8 cellular contexts compared by ENCODE assay signal in the genomic region with DNA sequence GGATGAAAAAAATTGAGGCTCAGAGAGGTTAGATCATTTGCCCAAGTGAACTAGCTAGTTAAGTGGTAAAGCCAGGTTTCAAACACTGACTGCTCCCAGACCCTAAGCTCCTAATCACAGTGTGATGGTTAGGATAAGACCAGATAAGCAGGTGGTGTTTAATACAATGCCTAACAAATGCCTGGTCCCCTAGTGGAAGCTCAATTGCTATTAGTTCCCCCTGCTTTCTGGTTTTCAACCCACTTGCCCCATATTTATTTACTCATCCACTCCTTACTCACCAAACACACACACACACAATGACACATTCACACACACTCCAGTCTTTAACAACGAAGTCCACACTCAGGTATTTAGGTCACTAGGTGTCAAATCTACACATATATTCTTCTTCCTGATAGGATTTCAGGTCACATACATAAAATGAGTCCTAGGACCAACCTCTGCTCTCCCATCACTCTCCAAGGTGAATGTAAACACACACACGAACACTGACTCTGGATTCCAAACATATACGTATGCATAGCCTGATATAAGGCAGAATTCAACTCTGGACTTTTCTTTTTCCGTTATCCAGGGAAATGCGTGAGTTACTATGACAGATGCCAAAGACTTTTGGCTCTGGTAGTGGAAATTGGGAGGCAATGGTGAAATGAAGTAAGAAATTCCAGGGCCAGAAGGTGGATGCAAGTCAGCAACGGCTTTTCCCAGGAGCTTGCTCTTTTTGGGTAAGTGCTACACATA.
DNase-seq lines count a peak whose midpoint lies in the region; ATAC-seq and TF ChIP-seq lines count a peak whose summit lies in the region.

No MANE protein-coding gene starts in this region.

- H3K4me1 ChIP-seq in liver (ENCODE audit: control insufficient read depth in 4 of 4, insufficient read depth in 4 of 4, low read length in 3 of 4): peaks cover 0 to 13% (median 12%) of the 10 kb centered on the region in 4 donors
- H3K4me1 ChIP-seq in upper lobe of right lung: peaks cover 15% of the 10 kb centered on the region

- H3K36me3 ChIP-seq in liver (ENCODE audit: control insufficient read depth in 4 of 4, insufficient read depth in 3 of 4, low read depth in 1 of 4, low read length in 3 of 4): no peaks in the 10 kb centered on the region
- H3K36me3 ChIP-seq in upper lobe of right lung: no peaks in the 10 kb centered on the region

- CTCF ChIA-PET in GM10248 (lab: Yijun Ruan, JAX): interaction anchor here (1.0 to 3.5 kb wide), 2 partner anchors 13 to 26 kb away, joined by 3 to 12 read pairs; no protein-coding TSS in a partner anchor

- intact Hi-C loops in upper lobe of right lung (cut with DNase I): no loop called here

- ATAC-seq in upper lobe of right lung: no peak

- peak overlapping the region; percentile 73 for H3K27ac ChIP-seq in C4-2B
- H3K27ac ChIP-seq in liver (ENCODE audit: low read depth in 1 of 2, low read length in 2 of 2): peak overlapping the region; percentile 81 to 84
- peak overlapping the region; percentile 83 for H3K27ac ChIP-seq in upper lobe of right lung

- no peak for DNase-seq in Jurkat, Clone E6-1 (ENCODE audit: low read depth, low spot score)
- DNase-seq in astrocyte of the spinal cord (ENCODE audit: low read depth, low spot score) (peak; percentile 13), upper lobe of right lung (no peak), putamen (ENCODE audit: low spot score) (no peak), GM10248 (ENCODE audit: extremely low spot score) (no peak), GM10266 (ENCODE audit: extremely low spot score) (no peak)

- TF ChIP-seq CTCF in C4-2B (conservative IDR thresholded peaks at IDR 0.05) (no peak), astrocyte of the spinal cord (IDR thresholded peaks at IDR 0.05; ENCODE audit: low read depth, low read length) (no peak), liver (IDR thresholded peaks at IDR 0.05; ENCODE audit: low read depth, low read length, missing input control) (no peak), upper lobe of right lung (IDR thresholded peaks at IDR 0.05) (no peak), GM10248 (IDR thresholded peaks at IDR 0.05; ENCODE audit: control extremely low read depth, extremely low read depth, low read depth, missing control alignments) (no peak), GM10266 (IDR thresholded peaks at IDR 0.05; ENCODE audit: control insufficient read depth, insufficient read depth, low read depth, missing control alignments) (no peak)

- TF ChIP-seq RAD21 in liver (IDR thresholded peaks at IDR 0.05): no peak

- WGBS in liver: 41% methylated on average over 6 of the region's 6 CpGs

- POLR2A ChIA-PET in GM10248 (lab: Yijun Ruan, JAX): no interaction called here

- H3K9me3 ChIP-seq in liver (ENCODE audit: control insufficient read depth in 4 of 4, low read length in 3 of 4) (no peaks in the 10 kb centered on the region), upper lobe of right lung (no peaks in the 10 kb centered on the region)

- peak overlapping the region in 1 of 2 donors; percentile 52 for H3K9ac ChIP-seq in liver (ENCODE audit: low read depth in 1 of 2, low read length in 2 of 2)

- peak overlapping the region; percentile 59 for H3K4me3 ChIP-seq in Jurkat, Clone E6-1 (ENCODE audit: low read length)
- H3K4me3 ChIP-seq in astrocyte of the spinal cord (ENCODE audit: low read depth, low read length) (peak overlapping the region; percentile 55), liver (ENCODE audit: low read depth in 1 of 3, low read length in 3 of 3) (peak overlapping the region in 2 of 3 donors; percentile 63 to 92), upper lobe of right lung (peak overlapping the region; percentile 57)

- in situ Hi-C loops in astrocyte of the spinal cord (cut with HindIII; ENCODE audit: low sequenced_read_pairs): no loop called here

- H3K27me3 ChIP-seq in liver (ENCODE audit: control insufficient read depth in 4 of 4, insufficient read depth in 4 of 4, low read length in 3 of 4) (no peaks in the 10 kb centered on the region), upper lobe of right lung (no peaks in the 10 kb centered on the region)

TF ChIP-seq in liver, 16 proteins besides CTCF, POLR2A, EP300 and RAD21:
- no peak for TF ChIP-seq HNF4G (IDR thresholded peaks at IDR 0.05)
- TF ChIP-seq GABPA (IDR thresholded peaks at IDR 0.05 in 1 of 2, conservative IDR thresholded peaks at IDR 0.05 in 1 of 2): no peak
- no peak for TF ChIP-seq FOXA2 (IDR thresholded peaks at IDR 0.05)
- no peak for TF ChIP-seq EGR1 (IDR thresholded peaks at IDR 0.05; ENCODE audit: low read depth in 2 of 2)
- TF ChIP-seq JUND (IDR thresholded peaks at IDR 0.05): no peak
- TF ChIP-seq, protein P1, sequence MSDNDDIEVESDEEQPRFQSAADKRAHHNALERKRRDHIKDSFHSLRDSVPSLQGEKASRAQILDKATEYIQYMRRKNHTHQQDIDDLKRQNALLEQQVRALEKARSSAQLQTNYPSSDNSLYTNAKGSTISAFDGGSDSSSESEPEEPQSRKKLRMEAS (IDR thresholded peaks at IDR 0.05): no peak
- no peak for TF ChIP-seq FOXA1 (IDR thresholded peaks at IDR 0.05)
- TF ChIP-seq TAF1 (conservative IDR thresholded peaks at IDR 0.05): no peak
- no peak for TF ChIP-seq NR2F2 (IDR thresholded peaks at IDR 0.05)
- TF ChIP-seq, protein P2, sequence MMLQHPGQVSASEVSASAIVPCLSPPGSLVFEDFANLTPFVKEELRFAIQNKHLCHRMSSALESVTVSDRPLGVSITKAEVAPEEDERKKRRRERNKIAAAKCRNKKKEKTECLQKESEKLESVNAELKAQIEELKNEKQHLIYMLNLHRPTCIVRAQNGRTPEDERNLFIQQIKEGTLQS (IDR thresholded peaks at IDR 0.05): no peak
- TF ChIP-seq SP1 (IDR thresholded peaks at IDR 0.05): no peak
- no peak for TF ChIP-seq HNF4A (conservative IDR thresholded peaks at IDR 0.05)
- TF ChIP-seq, protein P3, sequence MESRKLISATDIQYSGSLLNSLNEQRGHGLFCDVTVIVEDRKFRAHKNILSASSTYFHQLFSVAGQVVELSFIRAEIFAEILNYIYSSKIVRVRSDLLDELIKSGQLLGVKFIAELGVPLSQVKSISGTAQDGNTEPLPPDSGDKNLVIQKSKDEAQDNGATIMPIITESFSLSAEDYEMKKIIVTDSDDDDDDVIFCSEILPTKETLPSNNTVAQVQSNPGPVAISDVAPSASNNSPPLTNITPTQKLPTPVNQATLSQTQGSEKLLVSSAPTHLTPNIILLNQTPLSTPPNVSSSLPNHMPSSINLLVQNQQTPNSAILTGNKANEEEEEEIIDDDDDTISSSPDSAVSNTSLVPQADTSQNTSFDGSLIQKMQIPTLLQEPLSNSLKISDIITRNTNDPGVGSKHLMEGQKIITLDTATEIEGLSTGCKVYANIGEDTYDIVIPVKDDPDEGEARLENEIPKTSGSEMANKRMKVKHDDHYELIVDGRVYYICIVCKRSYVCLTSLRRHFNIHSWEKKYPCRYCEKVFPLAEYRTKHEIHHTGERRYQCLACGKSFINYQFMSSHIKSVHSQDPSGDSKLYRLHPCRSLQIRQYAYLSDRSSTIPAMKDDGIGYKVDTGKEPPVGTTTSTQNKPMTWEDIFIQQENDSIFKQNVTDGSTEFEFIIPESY (IDR thresholded peaks at IDR 0.05): no peak
- TF ChIP-seq, protein P4, sequence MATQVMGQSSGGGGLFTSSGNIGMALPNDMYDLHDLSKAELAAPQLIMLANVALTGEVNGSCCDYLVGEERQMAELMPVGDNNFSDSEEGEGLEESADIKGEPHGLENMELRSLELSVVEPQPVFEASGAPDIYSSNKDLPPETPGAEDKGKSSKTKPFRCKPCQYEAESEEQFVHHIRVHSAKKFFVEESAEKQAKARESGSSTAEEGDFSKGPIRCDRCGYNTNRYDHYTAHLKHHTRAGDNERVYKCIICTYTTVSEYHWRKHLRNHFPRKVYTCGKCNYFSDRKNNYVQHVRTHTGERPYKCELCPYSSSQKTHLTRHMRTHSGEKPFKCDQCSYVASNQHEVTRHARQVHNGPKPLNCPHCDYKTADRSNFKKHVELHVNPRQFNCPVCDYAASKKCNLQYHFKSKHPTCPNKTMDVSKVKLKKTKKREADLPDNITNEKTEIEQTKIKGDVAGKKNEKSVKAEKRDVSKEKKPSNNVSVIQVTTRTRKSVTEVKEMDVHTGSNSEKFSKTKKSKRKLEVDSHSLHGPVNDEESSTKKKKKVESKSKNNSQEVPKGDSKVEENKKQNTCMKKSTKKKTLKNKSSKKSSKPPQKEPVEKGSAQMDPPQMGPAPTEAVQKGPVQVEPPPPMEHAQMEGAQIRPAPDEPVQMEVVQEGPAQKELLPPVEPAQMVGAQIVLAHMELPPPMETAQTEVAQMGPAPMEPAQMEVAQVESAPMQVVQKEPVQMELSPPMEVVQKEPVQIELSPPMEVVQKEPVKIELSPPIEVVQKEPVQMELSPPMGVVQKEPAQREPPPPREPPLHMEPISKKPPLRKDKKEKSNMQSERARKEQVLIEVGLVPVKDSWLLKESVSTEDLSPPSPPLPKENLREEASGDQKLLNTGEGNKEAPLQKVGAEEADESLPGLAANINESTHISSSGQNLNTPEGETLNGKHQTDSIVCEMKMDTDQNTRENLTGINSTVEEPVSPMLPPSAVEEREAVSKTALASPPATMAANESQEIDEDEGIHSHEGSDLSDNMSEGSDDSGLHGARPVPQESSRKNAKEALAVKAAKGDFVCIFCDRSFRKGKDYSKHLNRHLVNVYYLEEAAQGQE (IDR thresholded peaks at IDR 0.05): no peak
- TF ChIP-seq YY1 (IDR thresholded peaks at IDR 0.05): no peak
